Comparison of ENCODE assay signal across 8 cellular contexts in genomic region chr1:154791292-154792278, GRCh38.
DNase-seq lines count a peak whose midpoint lies in the region; ATAC-seq and TF ChIP-seq lines count a peak whose summit lies in the region.

No MANE protein-coding gene starts in this region.

- DNase-seq in HCEC 1CT (peak; percentile 28), NCI-H1105 (lab: John Stamatoyannopoulos, UW) (peak; percentile 52), NOMO-1 treated with dmso at 0.1 percent for 144 hours (lab: John Stamatoyannopoulos, UW; ENCODE audit: unreplicated experiment) (no peak), WTC11 (ENCODE audit: low spot score) (no peak)
- peak; percentile 84 for DNase-seq in activated CD4-positive, alpha-beta T cell treated with anti-CD3 and anti-CD28 coated beads for 48 hours
- peak; percentile 65 to 76 (median 72) for DNase-seq in effector memory CD4-positive, alpha-beta T cell
- peak; percentile 46 for DNase-seq in stimulated activated CD8-positive, alpha-beta memory T cell treated with anti-CD3 and anti-CD28 coated beads, Interleukin-15, amount 100 ng/mL, for 1 hour (ENCODE audit: low read depth)

- no peak overlapping the region for H3K4me3 Mint-ChIP-seq in WTC11

- H3K27me3 Mint-ChIP-seq in WTC11 (ENCODE audit: low read depth) = no peaks in the 10 kb centered on the region

- ATAC-seq in WTC11 = no peak

- no peak overlapping the region for H3K4me3 ChIP-seq in effector memory CD4-positive, alpha-beta T cell (ENCODE audit: insufficient read depth, low read depth, low read length, poor library complexity, severe bottlenecking)

- POLR2A ChIA-PET in WTC11 (lab: Charles Lee) = interaction anchor here (0.6 kb wide), 1 partner anchor 28 kb away, joined by 3 read pairs; no protein-coding TSS in a partner anchor

- no peak overlapping the region for H3K27ac ChIP-seq in effector memory CD4-positive, alpha-beta T cell (ENCODE audit: insufficient read depth, low read length, poor library complexity, severe bottlenecking)

- no peaks in the 10 kb centered on the region for H3K36me3 Mint-ChIP-seq in WTC11

- no peaks in the 10 kb centered on the region for H3K9me3 Mint-ChIP-seq in WTC11

- peaks cover 5% of the 10 kb centered on the region; the same call in 1 of the 2 replicates for H3K4me1 Mint-ChIP-seq in WTC11

- no peaks in the 10 kb centered on the region for H3K27me3 ChIP-seq in effector memory CD4-positive, alpha-beta T cell (replicated peaks; ENCODE audit: control insufficient read depth, insufficient read depth, low read length, poor library complexity, severe bottlenecking)

- no peaks in the 10 kb centered on the region for H3K36me3 ChIP-seq in effector memory CD4-positive, alpha-beta T cell (ENCODE audit: control insufficient read depth, insufficient read depth, low read length)

- H3K9me3 ChIP-seq in effector memory CD4-positive, alpha-beta T cell (ENCODE audit: control insufficient read depth, low read length) = no peaks in the 10 kb centered on the region

- peaks cover 11% of the 10 kb centered on the region for H3K4me1 ChIP-seq in effector memory CD4-positive, alpha-beta T cell (ENCODE audit: control insufficient read depth, insufficient read depth, low read length, poor library complexity, severe bottlenecking)

- no peak overlapping the region for H3K27ac Mint-ChIP-seq in WTC11

- TF ChIP-seq CTCF in GM12873 (IDR thresholded peaks at IDR 0.05; ENCODE audit: insufficient read depth, low read depth, low read length, missing control alignments) = peak; percentile 48
- no peak for TF ChIP-seq CTCF in WTC11 (IDR thresholded peaks at IDR 0.05)

- CTCF ChIA-PET in WTC11 (lab: Charles Lee) = interaction anchor here (0.6 to 0.9 kb wide), 2 partner anchors 87 to 104 kb away, joined by 3 to 4 read pairs; no protein-coding TSS in a partner anchor

TF ChIP-seq in WTC11, 78 proteins besides CTCF, POLR2A, EP300 and RAD21 (continues in another document):
- TF ChIP-seq ZBTB21 (CRISPR knock-in tag; IDR thresholded peaks at IDR 0.05; ENCODE audit: borderline replicate concordance) (no peak), ZNF121 (CRISPR knock-in tag; IDR thresholded peaks at IDR 0.05) (no peak), ZBTB43 (CRISPR knock-in tag; IDR thresholded peaks at IDR 0.05) (no peak), ZNF219 (CRISPR knock-in tag; IDR thresholded peaks at IDR 0.05; ENCODE audit: borderline replicate concordance) (no peak), MAX (CRISPR knock-in tag; IDR thresholded peaks at IDR 0.05) (no peak), TP53 (CRISPR knock-in tag; IDR thresholded peaks at IDR 0.05) (no peak), PREB (CRISPR knock-in tag; IDR thresholded peaks at IDR 0.05; ENCODE audit: borderline replicate concordance) (no peak), HMGA2 (CRISPR knock-in tag; IDR thresholded peaks at IDR 0.05) (no peak), ZMAT4 (CRISPR knock-in tag; IDR thresholded peaks at IDR 0.05) (no peak), RORB (CRISPR knock-in tag; IDR thresholded peaks at IDR 0.05) (no peak), IRF1 (CRISPR knock-in tag; IDR thresholded peaks at IDR 0.05) (no peak), ZNF512 (CRISPR knock-in tag; IDR thresholded peaks at IDR 0.05; ENCODE audit: borderline replicate concordance) (no peak), ZNF263 (CRISPR knock-in tag; IDR thresholded peaks at IDR 0.05; ENCODE audit: low read depth) (no peak), ESRRA (CRISPR knock-in tag; IDR thresholded peaks at IDR 0.05; ENCODE audit: borderline replicate concordance) (no peak), RELA (CRISPR knock-in tag; IDR thresholded peaks at IDR 0.05; ENCODE audit: borderline replicate concordance) (no peak)
- TF ChIP-seq, protein P1, sequence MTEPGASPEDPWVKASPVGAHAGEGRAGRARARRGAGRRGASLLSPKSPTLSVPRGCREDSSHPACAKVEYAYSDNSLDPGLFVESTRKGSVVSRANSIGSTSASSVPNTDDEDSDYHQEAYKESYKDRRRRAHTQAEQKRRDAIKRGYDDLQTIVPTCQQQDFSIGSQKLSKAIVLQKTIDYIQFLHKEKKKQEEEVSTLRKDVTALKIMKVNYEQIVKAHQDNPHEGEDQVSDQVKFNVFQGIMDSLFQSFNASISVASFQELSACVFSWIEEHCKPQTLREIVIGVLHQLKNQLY (CRISPR knock-in tag; IDR thresholded peaks at IDR 0.05) = no peak
- TF ChIP-seq, protein P2, sequence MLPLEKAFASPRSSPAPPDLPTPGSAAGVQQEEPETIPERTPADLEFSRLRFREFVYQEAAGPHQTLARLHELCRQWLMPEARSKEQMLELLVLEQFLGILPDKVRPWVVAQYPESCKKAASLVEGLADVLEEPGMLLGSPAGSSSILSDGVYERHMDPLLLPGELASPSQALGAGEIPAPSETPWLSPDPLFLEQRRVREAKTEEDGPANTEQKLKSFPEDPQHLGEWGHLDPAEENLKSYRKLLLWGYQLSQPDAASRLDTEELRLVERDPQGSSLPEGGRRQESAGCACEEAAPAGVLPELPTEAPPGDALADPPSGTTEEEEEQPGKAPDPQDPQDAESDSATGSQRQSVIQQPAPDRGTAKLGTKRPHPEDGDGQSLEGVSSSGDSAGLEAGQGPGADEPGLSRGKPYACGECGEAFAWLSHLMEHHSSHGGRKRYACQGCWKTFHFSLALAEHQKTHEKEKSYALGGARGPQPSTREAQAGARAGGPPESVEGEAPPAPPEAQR (CRISPR knock-in tag; IDR thresholded peaks at IDR 0.05) = no peak
- TF ChIP-seq, protein P3, sequence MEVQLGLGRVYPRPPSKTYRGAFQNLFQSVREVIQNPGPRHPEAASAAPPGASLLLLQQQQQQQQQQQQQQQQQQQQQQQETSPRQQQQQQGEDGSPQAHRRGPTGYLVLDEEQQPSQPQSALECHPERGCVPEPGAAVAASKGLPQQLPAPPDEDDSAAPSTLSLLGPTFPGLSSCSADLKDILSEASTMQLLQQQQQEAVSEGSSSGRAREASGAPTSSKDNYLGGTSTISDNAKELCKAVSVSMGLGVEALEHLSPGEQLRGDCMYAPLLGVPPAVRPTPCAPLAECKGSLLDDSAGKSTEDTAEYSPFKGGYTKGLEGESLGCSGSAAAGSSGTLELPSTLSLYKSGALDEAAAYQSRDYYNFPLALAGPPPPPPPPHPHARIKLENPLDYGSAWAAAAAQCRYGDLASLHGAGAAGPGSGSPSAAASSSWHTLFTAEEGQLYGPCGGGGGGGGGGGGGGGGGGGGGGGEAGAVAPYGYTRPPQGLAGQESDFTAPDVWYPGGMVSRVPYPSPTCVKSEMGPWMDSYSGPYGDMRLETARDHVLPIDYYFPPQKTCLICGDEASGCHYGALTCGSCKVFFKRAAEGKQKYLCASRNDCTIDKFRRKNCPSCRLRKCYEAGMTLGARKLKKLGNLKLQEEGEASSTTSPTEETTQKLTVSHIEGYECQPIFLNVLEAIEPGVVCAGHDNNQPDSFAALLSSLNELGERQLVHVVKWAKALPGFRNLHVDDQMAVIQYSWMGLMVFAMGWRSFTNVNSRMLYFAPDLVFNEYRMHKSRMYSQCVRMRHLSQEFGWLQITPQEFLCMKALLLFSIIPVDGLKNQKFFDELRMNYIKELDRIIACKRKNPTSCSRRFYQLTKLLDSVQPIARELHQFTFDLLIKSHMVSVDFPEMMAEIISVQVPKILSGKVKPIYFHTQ (CRISPR knock-in tag; IDR thresholded peaks at IDR 0.05) = no peak

Comparison
In these comparisons a context has a peak if more than half of its experiments do, and no peak if none do; other contexts are left out.
1. DNase-seq: peak in HCEC 1CT (single experiment), NCI-H1105 (single experiment), activated CD4-positive, alpha-beta T cell treated with anti-CD3 and anti-CD28 coated beads for 48 hours (single experiment), effector memory CD4-positive, alpha-beta T cell (3 of 3) and stimulated activated CD8-positive, alpha-beta memory T cell treated with anti-CD3 and anti-CD28 coated beads, Interleukin-15, amount 100 ng/mL, for 1 hour (single experiment); none in NOMO-1 treated with dmso at 0.1 percent for 144 hours (single experiment) and WTC11 (single experiment).